Comparison of ENCODE assay signal across 15 cellular contexts in the genomic region with DNA sequence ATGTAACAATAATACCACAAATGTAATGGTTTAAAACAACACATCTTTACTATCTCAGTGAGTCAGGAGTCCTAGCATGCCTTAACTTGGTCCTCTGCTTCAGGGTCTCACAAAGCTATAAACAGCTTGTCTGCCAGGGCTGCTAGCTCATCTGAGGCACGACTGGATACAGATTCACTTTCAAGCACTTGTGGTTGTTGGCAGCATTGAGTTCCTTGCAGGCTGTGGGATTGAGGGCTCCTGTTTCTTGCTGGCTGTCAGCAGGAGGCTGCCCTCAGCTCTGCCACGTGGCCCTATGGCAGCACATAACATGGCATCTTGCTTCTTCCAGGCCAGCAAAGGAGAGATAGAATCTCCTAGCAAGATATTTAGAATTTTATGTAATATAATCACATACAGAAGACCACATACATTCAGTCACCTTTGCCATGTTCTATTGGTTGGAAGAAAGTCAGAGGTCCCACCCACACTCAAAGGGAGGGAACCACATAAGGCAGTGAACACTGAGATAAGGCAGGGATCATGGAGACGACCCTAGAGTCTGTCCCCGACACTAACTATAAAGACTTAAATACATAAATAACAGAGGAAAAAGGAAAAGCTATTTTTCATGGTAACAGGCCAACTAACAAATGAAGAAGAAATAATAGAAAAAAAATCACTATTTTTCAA. TPM values are rescaled to one million over a fixed set of nuclear protein-coding genes. Genes with fewer than 3 reads are reported as not detected.
DNase-seq lines count a peak whose midpoint lies in the region; ATAC-seq, FAIRE-seq and TF ChIP-seq lines count a peak whose summit lies in the region.
"Had no signal": no experiment of that assay in that cellular context is flagged by ENCODE, and none has a peak within 500 bp of the region (broad histone marks: within the 10 kb centered on the region; RNA-seq: fewer than 3 reads in every experiment).

No MANE protein-coding gene starts in this region.

- H4K20me1 ChIP-seq in IMR-90 (ENCODE audit: insufficient read depth, low read length) (no peaks in the 10 kb centered on the region), keratinocyte (ENCODE audit: control insufficient read depth, extremely low read depth, insufficient read depth, low read length) (no peaks in the 10 kb centered on the region)

- intact Hi-C loops in IMR-90 (cut with micrococcal nuclease), result loop anchor here (5.0 kb wide), 1 partner anchor 33 kb away; a partner anchor contains a TSS
- intact Hi-C loops in dorsolateral prefrontal cortex (cut with DNase I), result no loop called here
- intact Hi-C loops in ovary (cut with DNase I), result no loop called here

- H3K36me3 ChIP-seq in IMR-90 (ENCODE audit: control insufficient read depth, insufficient read depth, low read length) (no peaks in the 10 kb centered on the region), keratinocyte (ENCODE audit: control insufficient read depth in 2 of 2, extremely low read depth in 1 of 2, insufficient read depth in 2 of 2, low read length in 2 of 2) (no peaks in the 10 kb centered on the region), ovary (no peaks in the 10 kb centered on the region)
- H3K36me3 ChIP-seq: esophagus muscularis mucosa had no signal

- no peaks in the 10 kb centered on the region for H3K79me1 ChIP-seq in IMR-90 (ENCODE audit: low read depth in 1 of 2, low read length in 2 of 2)

- H3K9ac ChIP-seq in IMR-90 (ENCODE audit: low read depth, low read length) (no peak overlapping the region), keratinocyte (ENCODE audit: control insufficient read depth, extremely low read depth, insufficient read depth, low read length) (no peak overlapping the region)

- DNase-seq in DMS 273 treated with DMSO at 0.1 percent for 48 hours (lab: John Stamatoyannopoulos, UW) (peak; percentile 56), IMR-90 (peak; percentile 97), astrocyte of the hippocampus (ENCODE audit: low read depth, low spot score) (peak; percentile 59), keratinocyte (ENCODE audit: low read depth, low spot score) (peak; percentile 19), NCI-H510A (lab: John Stamatoyannopoulos, UW) (no peak), dorsolateral prefrontal cortex (no peak), ovary (no peak), T-helper 2 cell (no peak)
- DNase-seq: activated CD4-positive, alpha-beta T cell treated with anti-CD3 and anti-CD28 coated beads, Interleukin-2, amount 50 U/mL, for 1 hour; Caco-2; NCI-H1105 treated with DMSO at 0.1 percent for 48 hours; SIG-M5; small intestine had no signal

- H3K4me1 ChIP-seq in IMR-90 (ENCODE audit: control insufficient read depth, insufficient read depth, low read length) (0 out of 2 replicates have a peak, but pooled peaks cover 2% of the 10 kb centered on the region), keratinocyte (ENCODE audit: control insufficient read depth, extremely low read depth, insufficient read depth, low read length) (peaks cover 6% of the 10 kb centered on the region), ovary (ENCODE audit: insufficient read depth) (no peaks in the 10 kb centered on the region)
- H3K4me1 ChIP-seq: Caco-2 had no signal

- no peak for TF ChIP-seq EP300 in ovary (IDR thresholded peaks at IDR 0.05)

- peak overlapping the region in 1 of 2 experiments; percentile 10; a peak in 2 of 4 replicates for H4K8ac ChIP-seq in IMR-90 (ENCODE audit: low read depth in 2 of 2, low read length in 2 of 2)

- no peak for TF ChIP-seq RAD21 in IMR-90 (IDR thresholded peaks at IDR 0.05; ENCODE audit: low read length)

- POLR2A ChIA-PET in IMR-90 (lab: Charles Lee; ENCODE audit: unreplicated experiment), result interaction anchor here (0.5 kb wide), 1 partner anchor 136 kb away, joined by 7 read pairs; no protein-coding TSS in a partner anchor

- no peak overlapping the region for H3K18ac ChIP-seq in IMR-90 (ENCODE audit: low read depth, low read length)

- peak overlapping the region; percentile 0; the same call in 1 of the 2 replicates for H3K4me2 ChIP-seq in IMR-90 (ENCODE audit: low read depth, low read length)
- peak overlapping the region; percentile 36 for H3K4me2 ChIP-seq in keratinocyte (ENCODE audit: control insufficient read depth, extremely low read depth, insufficient read depth, low read depth, low read length)

- peak overlapping the region; percentile 36; the same call in 1 of the 2 replicates for H3K4ac ChIP-seq in IMR-90 (ENCODE audit: low read depth, low read length)

- FAIRE-seq in keratinocyte (lab: Jason Lieb, UNC), result peak; percentile 53
- FAIRE-seq: small intestine had no signal

- no peak overlapping the region for H3K14ac ChIP-seq in IMR-90 (replicated peaks; ENCODE audit: low read depth, low read length)

- dilution Hi-C loops in IMR-90 (cut with HindIII; ENCODE audit: low sequenced_read_pairs, unreplicated experiment) (no loop called here), keratinocyte (cut with MboI; ENCODE audit: extremely low pct_ligation_motif_present, low sequenced_read_pairs) (no loop called here)

- ATAC-seq in IMR-90 (ENCODE audit: low read depth), result peak; percentile 94

- no peaks in the 10 kb centered on the region; the same call in 1 of the 2 replicates for H3K9me1 ChIP-seq in IMR-90 (ENCODE audit: insufficient read depth, low read length)
- H3K9me1 ChIP-seq in keratinocyte (ENCODE audit: control insufficient read depth, extremely low read depth, insufficient read depth, low read length), result no peaks in the 10 kb centered on the region

- TF ChIP-seq POLR2A in IMR-90 (IDR thresholded peaks at IDR 0.05; ENCODE audit: low read depth, low read length) (no peak), ovary (IDR thresholded peaks at IDR 0.05) (no peak)

- no peaks in the 10 kb centered on the region for H3K9me3 ChIP-seq in IMR-90 (ENCODE audit: control insufficient read depth, insufficient read depth, low read length)
- no peaks in the 10 kb centered on the region for H3K9me3 ChIP-seq in keratinocyte (ENCODE audit: control insufficient read depth, low read depth, low read length)
- H3K9me3 ChIP-seq in ovary, result no peaks in the 10 kb centered on the region
- H3K9me3 ChIP-seq: Caco-2, esophagus muscularis mucosa had no signal

- H3K27ac ChIP-seq in IMR-90 (ENCODE audit: insufficient read depth, low read length) (peak overlapping the region; percentile 30; the same call in 1 of the 2 replicates), keratinocyte (ENCODE audit: control insufficient read depth, insufficient read depth, low read length) (no peak overlapping the region), dorsolateral prefrontal cortex (no peak overlapping the region), ovary (no peak overlapping the region)
- H3K27ac ChIP-seq: esophagus muscularis mucosa had no signal

- H4K91ac ChIP-seq in IMR-90 (ENCODE audit: insufficient read depth, low read depth, low read length), result no peak overlapping the region; the same call in 1 of the 2 replicates

- TF ChIP-seq CTCF in IMR-90 (conservative IDR thresholded peaks at IDR 0.05; ENCODE audit: low read depth, low read length) (no peak), keratinocyte (optimal IDR thresholded peaks at IDR 0.05 in 1 of 3, IDR thresholded peaks at IDR 0.05 in 1 of 3, conservative IDR thresholded peaks at IDR 0.05 in 1 of 3; ENCODE audit: extremely low read depth in 1 of 3, insufficient read depth in 2 of 3, low read length in 3 of 3) (no peak), dorsolateral prefrontal cortex (IDR thresholded peaks at IDR 0.05 in 54 of 56, conservative IDR thresholded peaks at IDR 0.05 in 2 of 56; ENCODE audit: low read depth in 1 of 56, partially characterized antibody in 56 of 56) (no peak), ovary (IDR thresholded peaks at IDR 0.05) (no peak)

- no peaks in the 10 kb centered on the region for H3K79me2 ChIP-seq in keratinocyte (ENCODE audit: control insufficient read depth, insufficient read depth, low read length)

- peak overlapping the region; percentile 88 for H2AFZ ChIP-seq in IMR-90 (replicated peaks; ENCODE audit: low read length, poor library complexity)
- H2AFZ ChIP-seq in keratinocyte (ENCODE audit: control insufficient read depth, low read length), result no peak overlapping the region

- no peak overlapping the region for H3K56ac ChIP-seq in IMR-90 (ENCODE audit: extremely low read depth, insufficient read depth, low read length)

- H2BK5ac ChIP-seq in IMR-90 (ENCODE audit: low read depth, low read length, poor library complexity, severe bottlenecking), result peak overlapping the region; percentile 1

- H3K4me3 ChIP-seq in IMR-90 (ENCODE audit: insufficient read depth, low read depth, low read length), result no peak overlapping the region
- H3K4me3 ChIP-seq in keratinocyte (ENCODE audit: control insufficient read depth in 2 of 3, extremely low read depth in 1 of 3, insufficient read depth in 2 of 3, low read depth in 1 of 3, low read length in 3 of 3), result no peak overlapping the region
- H3K4me3 ChIP-seq in dorsolateral prefrontal cortex, result no peak overlapping the region
- H3K4me3 ChIP-seq in ovary, result no peak overlapping the region
- H3K4me3 ChIP-seq: esophagus muscularis mucosa, lung had no signal

- no peak overlapping the region for H2BK120ac ChIP-seq in IMR-90 (ENCODE audit: low read depth, low read length)

- in situ Hi-C loops in IMR-90 (cut with MboI; ENCODE audit: low sequenced_read_pairs), result no loop called here

- no CpG with 5 or more reads among the region's 4 CpGs for whole genome bisulfite sequencing in IMR-90 (ENCODE audit: extremely low coverage in 2 of 2, insufficient read length in 1 of 2), 2 experiments
- 22 to 28% (median 27%) methylated on average over 4 of the region's 4 CpGs for WGBS in ovary, 3 donors

- CTCF ChIA-PET in IMR-90 (lab: Yijun Ruan, JAX), result interaction anchor here (0.6 kb wide), 1 partner anchor 15 kb away, joined by 4 read pairs; no protein-coding TSS in a partner anchor

- no peak overlapping the region for H2AK5ac ChIP-seq in IMR-90 (ENCODE audit: low read depth, low read length)

- peak overlapping the region; percentile 84 for H2AK9ac ChIP-seq in IMR-90 (replicated peaks; ENCODE audit: low read depth, low read length, poor library complexity)

- H3K27me3 ChIP-seq in IMR-90 (ENCODE audit: control insufficient read depth, insufficient read depth, low read length) (no peaks in the 10 kb centered on the region), keratinocyte (ENCODE audit: control insufficient read depth, extremely low read depth, insufficient read depth, low read length) (no peaks in the 10 kb centered on the region), dorsolateral prefrontal cortex (no peaks in the 10 kb centered on the region), ovary (no peaks in the 10 kb centered on the region)
- H3K27me3 ChIP-seq: esophagus muscularis mucosa had no signal

- H2BK15ac ChIP-seq in IMR-90 (ENCODE audit: low read depth, low read length), result no peak overlapping the region

- no peak overlapping the region for H4K5ac ChIP-seq in IMR-90 (ENCODE audit: low read depth, low read length)

- H2BK20ac ChIP-seq in IMR-90 (ENCODE audit: low read depth, low read length), result peak overlapping the region; percentile 22; the same call in 1 of the 2 replicates

- H3K23ac ChIP-seq in IMR-90 (ENCODE audit: low read depth, low read length), result no peak overlapping the region

- BruUV-seq in IMR-90 (replicated peaks; lab: Mats Ljungman, UMichigan), result no TSS peak

RNA-seq across cellular contexts. Expression of a gene that starts 18.9 kb away (rescaled TPM):
- 10.6 and 15.8 TPM in 2 replicates for total RNA-seq in IMR-90 (2012; rRNA removed)
- 3.7 and 4.6 TPM in 2 replicates for polyA plus RNA-seq in IMR-90 (2012; rRNA removed)
- polyA plus RNA-seq in IMR-90 (2012; cell fraction: cytosol; rRNA removed), result 0.70 and 1.5 TPM in 2 replicates
- 0.28 and 2.5 TPM in 2 replicates for polyA plus RNA-seq in IMR-90 (2012; cell fraction: nucleus; rRNA removed; ENCODE audit: low replicate concordance)
- 6.7 to 10.0 TPM (median 8.3 TPM) in 3 replicates for polyA plus RNA-seq in keratinocyte
- polyA plus RNA-seq in keratinocyte (2011; ENCODE audit: low read depth), result 2.6 TPM
- polyA plus RNA-seq in keratinocyte (2011; cell fraction: cytosol; rRNA removed), result 4.6 and 8.2 TPM in 2 replicates
- polyA plus RNA-seq in keratinocyte (2011; cell fraction: nucleus; rRNA removed), result 6.2 and 9.0 TPM in 2 replicates
- 8.6 and 8.7 TPM in 2 replicates for polyA plus RNA-seq in keratinocyte (2012; ENCODE audit: low replicate concordance)
- polyA minus RNA-seq in keratinocyte, result 2.9 to 11.4 TPM (median 8.5 TPM) in 3 replicates
- polyA minus RNA-seq in keratinocyte (2011; cell fraction: cytosol; rRNA and poly(A)+ RNA removed), result 8.2 TPM
- polyA minus RNA-seq in keratinocyte (2011; cell fraction: nucleus; rRNA and poly(A)+ RNA removed), result 6.0 and 9.2 TPM in 2 replicates
- total RNA-seq in dorsolateral prefrontal cortex, result 10 to 100 TPM in 118 of 120 experiments, 1 to 10 TPM in 2; 9.4 to 25.7 (median 16.6) TPM
- total RNA-seq in ovary, result 10 to 100 TPM in 6 of 7 donors, 1 to 10 TPM in 1; 7.7 to 22.3 (median 19.1) TPM
- 10 to 100 TPM in 1 of 2 donors, 1 to 10 TPM in 1; 9.0 to 23.8 TPM for polyA plus RNA-seq in ovary

RNA-seq across cellular contexts. Expression of a gene that starts 34.0 kb away (rescaled TPM):
- 12.5 and 14.2 TPM in 2 replicates for total RNA-seq in IMR-90 (2012; rRNA removed)
- 41.0 and 44.0 TPM in 2 replicates for polyA plus RNA-seq in IMR-90 (2012; rRNA removed)
- 14.5 and 18.4 TPM in 2 replicates for polyA plus RNA-seq in IMR-90 (2012; cell fraction: cytosol; rRNA removed)
- 287 and 303 TPM in 2 replicates for polyA plus RNA-seq in IMR-90 (2012; cell fraction: nucleus; rRNA removed; ENCODE audit: low replicate concordance)
- 12.2 to 15.7 TPM (median 14.6 TPM) in 3 replicates for polyA plus RNA-seq in keratinocyte
- polyA plus RNA-seq in keratinocyte (2011; ENCODE audit: low read depth), result 9.0 TPM
- 13.9 and 15.4 TPM in 2 replicates for polyA plus RNA-seq in keratinocyte (2011; cell fraction: cytosol; rRNA removed)
- 53.5 and 62.5 TPM in 2 replicates for polyA plus RNA-seq in keratinocyte (2011; cell fraction: nucleus; rRNA removed)
- polyA plus RNA-seq in keratinocyte (2012; ENCODE audit: low replicate concordance), result 11.9 and 16.2 TPM in 2 replicates
- 28.3 to 31.8 TPM (median 31.5 TPM) in 3 replicates for polyA minus RNA-seq in keratinocyte
- 19.4 TPM for polyA minus RNA-seq in keratinocyte (2011; cell fraction: cytosol; rRNA and poly(A)+ RNA removed)
- 25.0 and 36.1 TPM in 2 replicates for polyA minus RNA-seq in keratinocyte (2011; cell fraction: nucleus; rRNA and poly(A)+ RNA removed)
- 10 to 100 TPM; 30.0 to 79.1 (median 44.2) TPM for total RNA-seq in dorsolateral prefrontal cortex
- 10 to 100 TPM; 22.6 to 50.4 (median 33.5) TPM for total RNA-seq in ovary
- polyA plus RNA-seq in ovary, result 10 to 100 TPM; 25.9 to 31.0 TPM

Comparison
In these comparisons a context has a peak if more than half of its experiments do, and no peak if none do; other contexts are left out.
1. DNase-seq: peak in DMS 273 treated with DMSO at 0.1 percent for 48 hours (single experiment), IMR-90 (single experiment), astrocyte of the hippocampus (single experiment) and keratinocyte (single experiment); none in NCI-H510A (single experiment), dorsolateral prefrontal cortex (0 of 10), ovary (0 of 5) and T-helper 2 cell (0 of 5).